In genomic region chr20:21102252-21102609, GRCh38 we compare ENCODE assay signal across 9 cellular contexts. TPM values are rescaled to one million over a fixed set of nuclear protein-coding genes. Genes with fewer than 3 reads are reported as not detected.
DNase-seq lines count a peak whose midpoint lies in the region; ATAC-seq and TF ChIP-seq lines count a peak whose summit lies in the region.
"Had no signal": no experiment of that assay in that cellular context is flagged by ENCODE, and none has a peak within 500 bp of the region (broad histone marks: within the 10 kb centered on the region; RNA-seq: fewer than 3 reads in every experiment).

No MANE protein-coding gene starts in this region.

- peak; percentile 21 for ATAC-seq in naive thymus-derived CD4-positive, alpha-beta T cell
- no peak for ATAC-seq in foreskin keratinocyte
- no peak for ATAC-seq in HG03432 (IDR thresholded peaks at IDR 0.05; ENCODE audit: unreplicated experiment)
- ATAC-seq in HG03280 (IDR thresholded peaks at IDR 0.05; ENCODE audit: unreplicated experiment): no peak

- H3K4me3 ChIP-seq in BLaER1: peak overlapping the region; percentile 57
- peak overlapping the region; percentile 44 for H3K4me3 ChIP-seq in Jurkat, Clone E6-1 (ENCODE audit: low read length)
- H3K4me3 ChIP-seq in ectodermal cell (ENCODE audit: insufficient read depth, low read depth, low read length): peak overlapping the region; percentile 7
- peak overlapping the region; percentile 51 for H3K4me3 ChIP-seq in naive thymus-derived CD4-positive, alpha-beta T cell (ENCODE audit: low read length)

- WGBS in ectodermal cell, 2 experiments: 1% methylated on average over 13 of the region's 13 CpGs

- H3K4me1 ChIP-seq in BLaER1: peaks cover 39% of the 10 kb centered on the region
- peaks cover 24% of the 10 kb centered on the region for H3K4me1 ChIP-seq in ectodermal cell (ENCODE audit: control insufficient read depth, insufficient read depth, low read length)
- H3K4me1 ChIP-seq in naive thymus-derived CD4-positive, alpha-beta T cell (ENCODE audit: control insufficient read depth in 2 of 2, insufficient read depth in 2 of 2, low read length in 2 of 2): peaks cover 20 to 42% of the 10 kb centered on the region in 2 donors
- H3K4me1 ChIP-seq in foreskin keratinocyte: no peaks in the 10 kb centered on the region

- no peak overlapping the region for H3K9ac ChIP-seq in BLaER1

- H3K27ac ChIP-seq in BLaER1 (no peak overlapping the region), ectodermal cell (ENCODE audit: insufficient read depth, low read depth, low read length, poor library complexity, severe bottlenecking) (no peak overlapping the region), foreskin keratinocyte (no peak overlapping the region)
- H3K27ac ChIP-seq in naive thymus-derived CD4-positive, alpha-beta T cell (ENCODE audit: low read depth, low read length): no peak overlapping the region

- peaks cover 16 to 62% (median 45%) of the 10 kb centered on the region in 7 donors for H3K4me1 Mint-ChIP-seq in naive thymus-derived CD4-positive, alpha-beta T cell

- POLR2A ChIA-PET in naive thymus-derived CD4-positive, alpha-beta T cell (lab: Charles Lee): interaction anchor here (1.3 kb wide), 1 partner anchor 23 kb away, joined by 4 read pairs; no protein-coding TSS in a partner anchor

- peaks cover 0 to 7% (median 0%) of the 10 kb centered on the region in 11 donors for H3K9me3 Mint-ChIP-seq in naive thymus-derived CD4-positive, alpha-beta T cell

- no peak for TF ChIP-seq CTCF in foreskin keratinocyte (conservative IDR thresholded peaks at IDR 0.05)

- no peaks in the 10 kb centered on the region for H3K36me3 ChIP-seq in BLaER1
- H3K36me3 ChIP-seq in ectodermal cell (ENCODE audit: control insufficient read depth, insufficient read depth, low read length): no peaks in the 10 kb centered on the region
- H3K36me3 ChIP-seq in naive thymus-derived CD4-positive, alpha-beta T cell (ENCODE audit: control insufficient read depth in 2 of 3, insufficient read depth in 3 of 3, low read length in 3 of 3): no peaks in the 10 kb centered on the region

- H3K27me3 ChIP-seq in BLaER1 (peaks cover 99% of the 10 kb centered on the region), ectodermal cell (ENCODE audit: control insufficient read depth, insufficient read depth, low read length, poor library complexity, severe bottlenecking) (peaks cover 100% of the 10 kb centered on the region), foreskin keratinocyte (peaks cover 100% of the 10 kb centered on the region)
- H3K27me3 ChIP-seq in naive thymus-derived CD4-positive, alpha-beta T cell (ENCODE audit: control insufficient read depth in 2 of 2, insufficient read depth in 2 of 2, low read length in 2 of 2): peaks cover 21 to 71% of the 10 kb centered on the region in 2 donors

- H3K27me3 Mint-ChIP-seq in naive thymus-derived CD4-positive, alpha-beta T cell: peaks cover 77 to 92% (median 81%) of the 10 kb centered on the region in 5 donors

- peak overlapping the region; percentile 73 to 85 (median 78) for H3K4me3 Mint-ChIP-seq in naive thymus-derived CD4-positive, alpha-beta T cell

- H3K4me2 ChIP-seq in BLaER1: peak overlapping the region; percentile 81

- H3K27ac Mint-ChIP-seq in naive thymus-derived CD4-positive, alpha-beta T cell: peak overlapping the region in 3 of 9 donors; percentile 42 to 61 (median 48)

- no peak for DNase-seq in Jurkat, Clone E6-1 (ENCODE audit: low read depth, low spot score)
- DNase-seq in naive thymus-derived CD4-positive, alpha-beta T cell: peak in 2 of 9 donors; percentile 11 to 32
- DNase-seq in foreskin keratinocyte: no peak
- no peak for DNase-seq in activated CD8-positive, alpha-beta memory T cell treated with anti-CD3 and anti-CD28 coated beads, Interleukin-2, amount 50 U/mL, for 48 hours
- DNase-seq: NCI-H774 had no signal

- H3K9me3 ChIP-seq in BLaER1 (peaks cover 12% of the 10 kb centered on the region), ectodermal cell (ENCODE audit: control insufficient read depth, low read length) (no peaks in the 10 kb centered on the region)
- no peaks in the 10 kb centered on the region for H3K9me3 ChIP-seq in naive thymus-derived CD4-positive, alpha-beta T cell (ENCODE audit: control insufficient read depth in 2 of 3, low read length in 3 of 3)

- intact Hi-C loops in naive thymus-derived CD4-positive, alpha-beta T cell (cut with micrococcal nuclease): loop anchor here (5.0 kb wide), 3 partner anchors 135 to 1050 kb away; partner anchors contain the start of genes CFAP61 (in 1 of the 2) and CRNKL1 (in 1 of the 2)

- CTCF ChIA-PET in naive thymus-derived CD4-positive, alpha-beta T cell (lab: Charles Lee): no interaction called here

- peaks cover 76% of the 10 kb centered on the region for H4K20me1 ChIP-seq in BLaER1

- H3K36me3 Mint-ChIP-seq in naive thymus-derived CD4-positive, alpha-beta T cell: peaks cover 0 to 6% (median 0%) of the 10 kb centered on the region in 5 donors

RNA-seq across cellular contexts. Expression of gene LINC00237, which starts 3.9 kb away (rescaled TPM):
- not detected for polyA plus RNA-seq in Jurkat, Clone E6-1 (2012; ENCODE audit: insufficient read depth, insufficient read length)
- polyA plus RNA-seq in ectodermal cell (2013, experiment 1 of 4): not detected
- polyA plus RNA-seq in ectodermal cell (2013, experiment 2 of 4): not detected
- not detected for polyA plus RNA-seq in ectodermal cell (2013, experiment 3 of 4)
- not detected for polyA plus RNA-seq in ectodermal cell (2013, experiment 4 of 4)
- total RNA-seq in naive thymus-derived CD4-positive, alpha-beta T cell: not detected
- polyA plus RNA-seq in naive thymus-derived CD4-positive, alpha-beta T cell: not detected
- not detected in 2 replicates for total RNA-seq in foreskin keratinocyte
- not detected in 2 replicates for polyA plus RNA-seq in foreskin keratinocyte

RNA-seq across cellular contexts. Expression of gene KIZ, which starts 23.7 kb away (rescaled TPM):
- 23.2 TPM for polyA plus RNA-seq in Jurkat, Clone E6-1 (2012; ENCODE audit: insufficient read depth, insufficient read length)
- polyA plus RNA-seq in ectodermal cell (2013, experiment 1 of 4): 19.3 TPM
- polyA plus RNA-seq in ectodermal cell (2013, experiment 2 of 4): 21.7 TPM
- 23.9 TPM for polyA plus RNA-seq in ectodermal cell (2013, experiment 3 of 4)
- polyA plus RNA-seq in ectodermal cell (2013, experiment 4 of 4): 24.8 TPM
- 10 to 100 TPM; 15.6 to 47.4 (median 32.5) TPM for total RNA-seq in naive thymus-derived CD4-positive, alpha-beta T cell
- 10 to 100 TPM; 20.1 to 49.6 TPM for polyA plus RNA-seq in naive thymus-derived CD4-positive, alpha-beta T cell
- 13.7 and 17.8 TPM in 2 replicates for total RNA-seq in foreskin keratinocyte
- 12.3 and 13.8 TPM in 2 replicates for polyA plus RNA-seq in foreskin keratinocyte

Comparison
In these comparisons a context has a peak if more than half of its experiments do, and no peak if none do; other contexts are left out.
1. H3K4me3 ChIP-seq: peak in every context shown above with its lines; median percentile 57 in BLaER1; 51 in naive thymus-derived CD4-positive, alpha-beta T cell; 44 in Jurkat, Clone E6-1; 7 in ectodermal cell.